In the genomic region with DNA sequence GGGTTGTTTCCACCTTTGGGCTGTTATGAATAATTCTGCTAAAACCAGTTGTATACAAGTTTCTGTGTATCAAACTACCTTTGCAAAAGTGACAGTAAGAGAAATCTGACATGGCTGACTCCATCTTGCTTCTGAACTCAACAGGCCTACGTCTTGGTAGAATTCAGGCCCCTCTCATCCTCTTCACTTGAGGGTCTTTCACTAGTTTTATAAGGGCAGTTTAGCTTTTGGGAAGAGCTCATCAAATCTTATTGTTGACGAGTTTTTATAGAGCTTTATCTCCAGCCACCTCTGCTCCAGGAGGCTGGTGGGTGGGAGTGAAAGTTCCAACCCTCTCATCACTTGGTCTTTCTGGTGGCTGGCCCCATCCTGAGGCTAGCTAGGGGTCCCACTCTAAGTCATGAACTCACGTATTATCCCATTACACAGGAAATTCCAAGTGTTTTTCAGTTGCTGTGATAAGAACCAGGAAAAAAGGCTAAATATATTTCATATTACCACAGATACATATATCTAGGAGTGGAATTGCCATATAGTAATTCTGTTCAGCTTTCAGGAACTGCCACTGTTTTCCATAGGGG, we compare ENCODE assay signal across 25 cellular contexts. TPM values are rescaled to one million over a fixed set of nuclear protein-coding genes. Genes with fewer than 3 reads are reported as not detected.
DNase-seq lines count a peak whose midpoint lies in the region; ATAC-seq, FAIRE-seq and TF ChIP-seq lines count a peak whose summit lies in the region.
"Had no signal": no experiment of that assay in that cellular context is flagged by ENCODE, and none has a peak within 500 bp of the region (broad histone marks: within the 10 kb centered on the region; RNA-seq: fewer than 3 reads in every experiment).

No MANE protein-coding gene starts in this region.

- no peaks in the 10 kb centered on the region for H3K9me3 Mint-ChIP-seq in activated naive CD4-positive, alpha-beta T cell treated with anti-CD3 and anti-CD28 coated beads, Interleukin-2, amount 50 U/mL, for 24 hours
- H3K9me3 Mint-ChIP-seq in activated naive CD4-positive, alpha-beta T cell treated with anti-CD3 and anti-CD28 coated beads, Interleukin-2, amount 10 ng/mL, durations not matched to agents 7 days and 5 days, result no peaks in the 10 kb centered on the region
- no peaks in the 10 kb centered on the region for H3K9me3 Mint-ChIP-seq in HFFc6
- H3K9me3 Mint-ChIP-seq: CD4-positive, alpha-beta memory T cell; GM23338; T-cell had no signal

- H3K9ac ChIP-seq in GM12878 (ENCODE audit: control insufficient read depth, insufficient read depth, low read length), result no peak overlapping the region

- CTCF ChIA-PET in activated naive CD4-positive, alpha-beta T cell treated with anti-CD3 and anti-CD28 coated beads, Interleukin-2, amount 10 ng/mL, durations not matched to agents 7 days and 5 days (lab: Charles Lee), result interaction anchor here (0.6 to 1.6 kb wide), 2 partner anchors 215 to 252 kb away, joined by 3 to 7 read pairs; no protein-coding TSS in a partner anchor
- CTCF ChIA-PET in GM12878 (lab: Yijun Ruan, JAX), result interaction anchor here (0.7 to 1.0 kb wide), 2 partner anchors 13 to 71 kb away, joined by 3 read pairs; no protein-coding TSS in a partner anchor

- H3K79me2 ChIP-seq in GM12878 (ENCODE audit: control insufficient read depth, insufficient read depth, low read length), result peaks cover 1% of the 10 kb centered on the region; the same call in 1 of the 2 replicates

- H3K4me3 Mint-ChIP-seq in activated naive CD4-positive, alpha-beta T cell treated with anti-CD3 and anti-CD28 coated beads, Interleukin-2, amount 50 U/mL, for 24 hours, result no peak overlapping the region
- H3K4me3 Mint-ChIP-seq in activated naive CD4-positive, alpha-beta T cell treated with anti-CD3 and anti-CD28 coated beads, Interleukin-2, amount 10 ng/mL, durations not matched to agents 7 days and 5 days, result no peak overlapping the region
- H3K4me3 Mint-ChIP-seq in HFFc6, result no peak overlapping the region
- H3K4me3 Mint-ChIP-seq: CD4-positive, alpha-beta memory T cell; GM23338; T-cell had no signal

- H3K4me3 ChIP-seq in GM12878 (no peak overlapping the region), H7 (ENCODE audit: insufficient read depth, low read depth, low read length) (no peak overlapping the region)
- H3K4me3 ChIP-seq: GM23338, SJCRH30 had no signal

- no peak for TF ChIP-seq EP300 in GM12878 (IDR thresholded peaks at IDR 0.05; ENCODE audit: borderline replicate concordance in 1 of 2, control insufficient read depth in 1 of 2, low read depth in 2 of 2, low read length in 2 of 2)

- H3K27me3 Mint-ChIP-seq in activated naive CD4-positive, alpha-beta T cell treated with anti-CD3 and anti-CD28 coated beads, Interleukin-2, amount 50 U/mL, for 24 hours, result no peaks in the 10 kb centered on the region
- no peaks in the 10 kb centered on the region for H3K27me3 Mint-ChIP-seq in activated naive CD4-positive, alpha-beta T cell treated with anti-CD3 and anti-CD28 coated beads, Interleukin-2, amount 10 ng/mL, durations not matched to agents 7 days and 5 days
- H3K27me3 Mint-ChIP-seq in HFFc6 (ENCODE audit: insufficient read depth), result peaks cover 3% of the 10 kb centered on the region
- H3K27me3 Mint-ChIP-seq: CD4-positive, alpha-beta memory T cell; T-cell had no signal

- peak overlapping the region; percentile 30 for H3K27ac Mint-ChIP-seq in activated naive CD4-positive, alpha-beta T cell treated with anti-CD3 and anti-CD28 coated beads, Interleukin-2, amount 50 U/mL, for 24 hours
- no peak overlapping the region for H3K27ac Mint-ChIP-seq in activated naive CD4-positive, alpha-beta T cell treated with anti-CD3 and anti-CD28 coated beads, Interleukin-2, amount 10 ng/mL, durations not matched to agents 7 days and 5 days
- peak overlapping the region; percentile 3 for H3K27ac Mint-ChIP-seq in HFFc6
- H3K27ac Mint-ChIP-seq: GM23338, T-cell had no signal

- RAD21 ChIA-PET in GM12878 (lab: Charles Lee; ENCODE audit: unreplicated experiment), result no interaction called here

- 91% methylated on average over 3 of the region's 3 CpGs for WGBS in GM12878 (ENCODE audit: insufficient coverage, insufficient replicate concordance, low lambda C conversion rate, missing lambda C conversion rate)

- peak; percentile 26; the same call in 1 of the 2 replicates for TF ChIP-seq POLR2A in GM12878 (IDR thresholded peaks at IDR 0.05; ENCODE audit: low read depth, low read length)

- DNase-seq in activated naive CD4-positive, alpha-beta T cell treated with anti-CD3 and anti-CD28 coated beads, Interleukin-2, amount 10 ng/mL, durations not matched to agents 7 days and 5 days, result no peak
- DNase-seq in HFFc6 (no peak), GM12878 (ENCODE audit: low read depth, low spot score) (no peak), NCI-H2227 treated with DMSO at 0.1 percent for 48 hours (lab: John Stamatoyannopoulos, UW) (no peak), sciatic nerve (ENCODE audit: low spot score) (no peak), H7 (no peak)
- DNase-seq: AML-193; C1 segment of cervical spinal cord; Caco-2; CD4-positive, alpha-beta memory T cell; DMS79 treated with DMSO at 0.1 percent for 48 hours; HCEC 1CT; NCI-H1048; NCI-H1417; NCI-H1694; NCI-H2081 treated with DMSO at 0.1 percent for 48 hours; NCI-H2171; NCI-H345; NCI-H510A treated with DMSO at 0.1 percent for 48 hours; SJCRH30; T-cell had no signal

- ATAC-seq in GM12878 (peak; percentile 12; the same call in 2 of the 3 replicates), sciatic nerve (no peak)
- ATAC-seq: GM23338, Right ventricle myocardium inferior, T-cell had no signal

- H3K9me3 ChIP-seq in GM12878 (replicated peaks; ENCODE audit: control insufficient read depth, insufficient read depth, low read length), result no peaks in the 10 kb centered on the region
- H3K9me3 ChIP-seq: Caco-2, SJCRH30 had no signal

- BruUV-seq in GM12878 (replicated peaks; lab: Mats Ljungman, UMichigan), result no TSS peak

- no peak overlapping the region for H3K4me2 ChIP-seq in GM12878 (ENCODE audit: control insufficient read depth, insufficient read depth)
- H3K4me2 ChIP-seq: GM23338 had no signal

- H3K4me1 Mint-ChIP-seq in activated naive CD4-positive, alpha-beta T cell treated with anti-CD3 and anti-CD28 coated beads, Interleukin-2, amount 50 U/mL, for 24 hours, result peaks cover 32% of the 10 kb centered on the region
- no peaks in the 10 kb centered on the region for H3K4me1 Mint-ChIP-seq in activated naive CD4-positive, alpha-beta T cell treated with anti-CD3 and anti-CD28 coated beads, Interleukin-2, amount 10 ng/mL, durations not matched to agents 7 days and 5 days
- H3K4me1 Mint-ChIP-seq in HFFc6 (ENCODE audit: low read depth), result peaks cover 35% of the 10 kb centered on the region
- H3K4me1 Mint-ChIP-seq: CD4-positive, alpha-beta memory T cell; GM23338 had no signal

- no peaks in the 10 kb centered on the region for H3K4me1 ChIP-seq in GM12878 (ENCODE audit: control insufficient read depth, insufficient read depth, low read length)
- H3K4me1 ChIP-seq: Caco-2, SJCRH30 had no signal

- FAIRE-seq in GM12878 (lab: Jason Lieb, UNC), result no peak
- FAIRE-seq: A204.1 had no signal

- H3K27me3 ChIP-seq in GM12878 (replicated peaks in 1 of 2; ENCODE audit: control insufficient read depth in 2 of 2, insufficient read depth in 2 of 2, low read length in 1 of 2) (no peaks in the 10 kb centered on the region), H7 (ENCODE audit: control insufficient read depth, insufficient read depth, low read length) (no peaks in the 10 kb centered on the region)
- H3K27me3 ChIP-seq: SJCRH30 had no signal

- H3K36me3 ChIP-seq in GM12878 (ENCODE audit: control insufficient read depth in 2 of 2, insufficient read depth in 2 of 2, low read length in 1 of 2) (peaks cover 17 to 48% of the 10 kb centered on the region in 2 experiments), H7 (replicated peaks; ENCODE audit: control insufficient read depth, insufficient read depth, low read length) (peaks cover 35% of the 10 kb centered on the region)

- no peaks in the 10 kb centered on the region for H4K20me1 ChIP-seq in GM12878 (ENCODE audit: control insufficient read depth, insufficient read depth)

- H3K27ac ChIP-seq in GM12878 (ENCODE audit: control insufficient read depth, insufficient read depth), result no peak overlapping the region
- H3K27ac ChIP-seq: SJCRH30 had no signal

- no peak for TF ChIP-seq RAD21 in GM12878 (IDR thresholded peaks at IDR 0.05; ENCODE audit: insufficient read depth, low read depth, low read length)

- intact Hi-C loops in GM12878 (cut with micrococcal nuclease; ENCODE audit: unreplicated experiment) (loop anchor here (10.0 kb wide), 1 partner anchor 694 kb away; no protein-coding TSS in a partner anchor), sciatic nerve (cut with DNase I) (loop anchor here (10.0 kb wide), 1 partner anchor 254 kb away; no protein-coding TSS in a partner anchor)

- H3K36me3 Mint-ChIP-seq in activated naive CD4-positive, alpha-beta T cell treated with anti-CD3 and anti-CD28 coated beads, Interleukin-2, amount 50 U/mL, for 24 hours, result peaks cover 26% of the 10 kb centered on the region
- peaks cover 48% of the 10 kb centered on the region for H3K36me3 Mint-ChIP-seq in activated naive CD4-positive, alpha-beta T cell treated with anti-CD3 and anti-CD28 coated beads, Interleukin-2, amount 10 ng/mL, durations not matched to agents 7 days and 5 days
- peaks cover 38% of the 10 kb centered on the region for H3K36me3 Mint-ChIP-seq in HFFc6 (ENCODE audit: low read depth)

- in situ Hi-C loops in GM12878 (cut with MboI), result no loop called here

- SMC1A ChIA-PET in GM12878 (lab: Charles Lee; ENCODE audit: uncharacterized antibody, unreplicated experiment), result no interaction called here

- TF ChIP-seq CTCF in HFFc6 (IDR thresholded peaks at IDR 0.05), result no peak
- no peak for TF ChIP-seq CTCF in GM12878 (IDR thresholded peaks at IDR 0.05 in 2 of 3, conservative IDR thresholded peaks at IDR 0.05 in 1 of 3; ENCODE audit: control insufficient read depth in 2 of 3, extremely low read depth in 1 of 3, insufficient read depth in 1 of 3, low read depth in 3 of 3, low read length in 3 of 3)

- POLR2A ChIA-PET in GM12878 (lab: Charles Lee), result no interaction called here

- H2AFZ ChIP-seq in GM12878 (ENCODE audit: control insufficient read depth, low read depth, low read length), result no peak overlapping the region
- H2AFZ ChIP-seq: GM23338 had no signal

RNA-seq across cellular contexts. Expression of gene SNRPB, which starts 11.6 kb away (rescaled TPM):
- total RNA-seq in HFFc6 (2021; fragmentation: NEBNext Ultra II Directional; extraction: Animal tissue kit (Norgen Biotek cat#: 25700)), result 100 to 1,000 TPM; 155 to 240 (median 208) TPM
- total RNA-seq in GM12878 (2013; cell fraction: nucleolus; rRNA removed), result 14.2 and 17.7 TPM in 2 replicates
- total RNA-seq in GM12878 (2014; rRNA removed) (493 and 522 TPM in 2 replicates), GM12878 (2014; rRNA removed; fragmentation: Illumina TruSeq; extraction: Trizol) (247 and 263 TPM in 2 replicates), GM12878 (2021) (429 and 437 TPM in 2 replicates), sciatic nerve (64.3 TPM)
- polyA plus RNA-seq in GM12878 (2011; ENCODE audit: low read depth), result 70.4 TPM
- polyA plus RNA-seq in GM12878 (2011; rRNA removed) (181 and 303 TPM in 2 replicates), GM12878 (2014; fragmentation: Illumina TruSeq; extraction: Trizol) (86.2 and 193 TPM in 2 replicates), GM12878 (2014; fragmentation: Nextera tagmentation; extraction: Ambion mirVana) (100 to 1,000 TPM in 1 of 2 experiments, 10 to 100 TPM in 1; 15.0 to 108 TPM), GM12878 (2014; rRNA removed) (593 TPM in 2 replicates), GM12878 (2016; fragmentation: Nextera tagmentation; extraction: Ambion mirVana) (100 to 1,000 TPM; 555 to 571 TPM)
- 334 and 484 TPM in 2 replicates for polyA plus RNA-seq in GM12878 (2011; cell fraction: cytosol; rRNA removed)
- polyA plus RNA-seq in GM12878 (2011; cell fraction: nucleus; rRNA removed), result 267 and 280 TPM in 2 replicates
- 193 and 201 TPM in 2 replicates for polyA plus RNA-seq in GM12878 (2012)
- 55.7 and 127 TPM in 2 replicates for polyA minus RNA-seq in GM12878 (2011; rRNA and poly(A)+ RNA removed)
- 42.8 and 50.0 TPM in 2 replicates for polyA minus RNA-seq in GM12878 (2011; cell fraction: cytosol; rRNA and poly(A)+ RNA removed)
- polyA minus RNA-seq in GM12878 (2011; cell fraction: nucleus; rRNA and poly(A)+ RNA removed), result 25.0 and 36.3 TPM in 2 replicates
- total RNA-seq in H7 (2014; rRNA removed; shearing (Covaris generic)), result 789 and 854 TPM in 2 replicates

RNA-seq across cellular contexts. Expression of gene ZNF343, which starts 49.7 kb away (rescaled TPM):
- total RNA-seq in HFFc6 (2021; fragmentation: NEBNext Ultra II Directional; extraction: Animal tissue kit (Norgen Biotek cat#: 25700)), result 1 to 10 TPM; 6.4 to 9.4 (median 8.8) TPM
- 21.4 and 22.1 TPM in 2 replicates for total RNA-seq in GM12878 (2013; cell fraction: nucleolus; rRNA removed)
- total RNA-seq in GM12878 (2014; rRNA removed) (8.0 and 8.2 TPM in 2 replicates), GM12878 (2014; rRNA removed; fragmentation: Illumina TruSeq; extraction: Trizol) (9.8 and 10.0 TPM in 2 replicates), GM12878 (2021) (9.4 and 10.3 TPM in 2 replicates), sciatic nerve (16.3 TPM)
- 5.2 TPM for polyA plus RNA-seq in GM12878 (2011; ENCODE audit: low read depth)
- polyA plus RNA-seq in GM12878 (2011; rRNA removed) (10.9 and 11.1 TPM in 2 replicates), GM12878 (2014; fragmentation: Illumina TruSeq; extraction: Trizol) (9.9 and 17.7 TPM in 2 replicates), GM12878 (2014; fragmentation: Nextera tagmentation; extraction: Ambion mirVana) (1 to 10 TPM; 1.3 to 3.3 TPM), GM12878 (2014; rRNA removed) (8.3 and 8.7 TPM in 2 replicates), GM12878 (2016; fragmentation: Nextera tagmentation; extraction: Ambion mirVana) (10 to 100 TPM in 1 of 2 experiments, 1 to 10 TPM in 1; 8.0 to 10.9 TPM)
- polyA plus RNA-seq in GM12878 (2011; cell fraction: cytosol; rRNA removed), result 7.1 and 8.7 TPM in 2 replicates
- polyA plus RNA-seq in GM12878 (2011; cell fraction: nucleus; rRNA removed), result 16.3 and 20.3 TPM in 2 replicates
- polyA plus RNA-seq in GM12878 (2012), result 5.2 and 7.0 TPM in 2 replicates
- polyA minus RNA-seq in GM12878 (2011; rRNA and poly(A)+ RNA removed), result 13.4 and 16.8 TPM in 2 replicates
- 6.2 and 8.0 TPM in 2 replicates for polyA minus RNA-seq in GM12878 (2011; cell fraction: cytosol; rRNA and poly(A)+ RNA removed)
- 8.6 and 10.2 TPM in 2 replicates for polyA minus RNA-seq in GM12878 (2011; cell fraction: nucleus; rRNA and poly(A)+ RNA removed)
- total RNA-seq in H7 (2014; rRNA removed; shearing (Covaris generic)), result 6.5 and 7.8 TPM in 2 replicates
